In genomic region chr7:24731313-24731712, GRCh38 we compare ENCODE assay signal across 26 cellular contexts.
"Had no signal": no experiment of that assay in that cellular context is flagged by ENCODE, and none has a peak within 500 bp of the region (broad histone marks: within the 10 kb centered on the region; RNA-seq: fewer than 3 reads in every experiment).

No MANE protein-coding gene starts in this region.

- H3K9me3 Mint-ChIP-seq: natural killer cell; neural progenitor cell; stimulated activated effector memory CD8-positive, alpha-beta T cell treated with anti-CD3 and anti-CD28 coated beads, Interleukin-12 subunit alpha, Interleukin-12 subunit beta, amount 100 ng/mL, for 72 hours had no signal

- DNase-seq: heart right ventricle; islet precursor cell; left ventricle myocardium superior; lower lobe of right lung; mammary epithelial cell; mesendoderm; naive B cell; natural killer cell; nephron progenitor cell; pancreas; psoas muscle; sigmoid colon; small intestine; spleen; stimulated activated CD4-positive, alpha-beta T cell treated with anti-CD3 and anti-CD28 coated beads, Interleukin-4, amount 100 ng/mL, for 24 hours; stimulated activated naive CD4-positive, alpha-beta T cell; upper lobe of left lung had no signal

- H3K4me3 ChIP-seq: heart right ventricle, hepatocyte, lower lobe of right lung, neural progenitor cell, pancreas, psoas muscle, sigmoid colon, spleen, suprapubic skin, thoracic aorta, tibial artery, upper lobe of left lung had no signal

- H3K4me3 Mint-ChIP-seq: mesothelial cell of epicardium; naive B cell; natural killer cell; nephron progenitor cell; neural progenitor cell; stimulated activated effector memory CD8-positive, alpha-beta T cell treated with anti-CD3 and anti-CD28 coated beads, Interleukin-12 subunit alpha, Interleukin-12 subunit beta, amount 100 ng/mL, for 72 hours; stimulated activated naive CD8-positive, alpha-beta T cell treated with anti-CD3 and anti-CD28 coated beads, Interleukin-15, Interleukin-2, amounts not matched to agents 100 ng/mL and 50 ng/mL, for 24 hours had no signal

- H3K9me3 ChIP-seq: heart right ventricle, lower lobe of right lung, neutrophil, pancreas, psoas muscle, sigmoid colon, suprapubic skin, thoracic aorta, tibial artery, upper lobe of left lung had no signal

- H3K27me3 ChIP-seq: heart right ventricle, hepatocyte, neural progenitor cell, pancreas, sigmoid colon, suprapubic skin, tibial artery, upper lobe of left lung had no signal

- H3K4me1 ChIP-seq: lower lobe of right lung, pancreas had no signal

- H3K36me3 Mint-ChIP-seq: natural killer cell; neural progenitor cell; stimulated activated effector memory CD8-positive, alpha-beta T cell treated with anti-CD3 and anti-CD28 coated beads, Interleukin-12 subunit alpha, Interleukin-12 subunit beta, amount 100 ng/mL, for 72 hours had no signal

- H3K27ac ChIP-seq: heart right ventricle, hepatocyte, lower lobe of right lung, neural progenitor cell, neutrophil, pancreas, psoas muscle, sigmoid colon, spleen, suprapubic skin, thoracic aorta, tibial artery, upper lobe of left lung had no signal

- H3K27ac Mint-ChIP-seq: mesothelial cell of epicardium; natural killer cell; nephron progenitor cell; neural progenitor cell; stimulated activated effector memory CD8-positive, alpha-beta T cell treated with anti-CD3 and anti-CD28 coated beads, Interleukin-12 subunit alpha, Interleukin-12 subunit beta, amount 100 ng/mL, for 72 hours; stimulated activated naive CD8-positive, alpha-beta T cell treated with anti-CD3 and anti-CD28 coated beads, Interleukin-15, Interleukin-2, amounts not matched to agents 100 ng/mL and 50 ng/mL, for 24 hours had no signal

- ATAC-seq: heart right ventricle; left ventricle myocardium superior; lower lobe of right lung; pancreas; psoas muscle; stimulated activated effector memory CD8-positive, alpha-beta T cell treated with anti-CD3 and anti-CD28 coated beads, Interleukin-12 subunit alpha, Interleukin-12 subunit beta, amount 100 ng/mL, for 72 hours had no signal

- H3K36me3 ChIP-seq: heart right ventricle, lower lobe of right lung, neural progenitor cell, neutrophil, pancreas, sigmoid colon, spleen, suprapubic skin, thoracic aorta, tibial artery, upper lobe of left lung had no signal

- H3K4me1 Mint-ChIP-seq: nephron progenitor cell, neural progenitor cell had no signal
